In genomic region chr10:131183546-131184045, GRCh38 we compare ENCODE assay signal across 1 cellular context.
TF ChIP-seq lines count a peak whose summit lies in the region.

No MANE protein-coding gene starts in this region.

TF ChIP-seq in HepG2, 621 proteins besides CTCF, POLR2A, EP300 and RAD21 (continued from another document):
- no peak for TF ChIP-seq MNT (IDR thresholded peaks at IDR 0.05)
